15 cellular contexts compared by ENCODE assay signal in genomic region chr13:90416938-90417337, GRCh38.
DNase-seq lines count a peak whose midpoint lies in the region; ATAC-seq and TF ChIP-seq lines count a peak whose summit lies in the region.
"Had no signal": no experiment of that assay in that cellular context is flagged by ENCODE, and none has a peak within 500 bp of the region (broad histone marks: within the 10 kb centered on the region; RNA-seq: fewer than 3 reads in every experiment).

No MANE protein-coding gene starts in this region.

- no peak overlapping the region for H3K4me3 Mint-ChIP-seq in MCF 10A (ENCODE audit: unreplicated experiment)
- H3K4me3 Mint-ChIP-seq: CD14-positive monocyte, H9 had no signal

- WGBS in mesodermal cell (ENCODE audit: insufficient coverage in 2 of 2), 2 experiments = no CpG with 5 or more reads among the region's 1 CpG

- H3K36me3 Mint-ChIP-seq in MCF 10A (ENCODE audit: insufficient read depth, unreplicated experiment) = no peaks in the 10 kb centered on the region
- H3K36me3 Mint-ChIP-seq: CD14-positive monocyte had no signal

- CTCF ChIA-PET in MCF 10A (lab: Yijun Ruan, JAX) = interaction anchor here (0.5 kb wide), 1 partner anchor 493 kb away, joined by 3 read pairs; no protein-coding TSS in a partner anchor

- no peaks in the 10 kb centered on the region for H3K27me3 Mint-ChIP-seq in MCF 10A (ENCODE audit: insufficient read depth, unreplicated experiment)

- H3K9me3 ChIP-seq in breast epithelium = no peaks in the 10 kb centered on the region
- no peaks in the 10 kb centered on the region for H3K9me3 ChIP-seq in mesodermal cell (ENCODE audit: control insufficient read depth, low read length)

- H3K27ac ChIP-seq in breast epithelium (no peak overlapping the region), mesodermal cell (ENCODE audit: low read depth, low read length, severe bottlenecking) (peak overlapping the region; percentile 85), substantia nigra (ENCODE audit: low read depth, low read length, poor library complexity, severe bottlenecking) (no peak overlapping the region)

- TF ChIP-seq CTCF in MCF 10A (IDR thresholded peaks at IDR 0.05; ENCODE audit: unreplicated experiment) (no peak), breast epithelium (IDR thresholded peaks at IDR 0.05) (no peak)

- no peaks in the 10 kb centered on the region for H3K36me3 ChIP-seq in breast epithelium
- H3K36me3 ChIP-seq in mesodermal cell (ENCODE audit: control insufficient read depth, insufficient read depth, low read length) = no peaks in the 10 kb centered on the region

- H3K4me3 ChIP-seq in breast epithelium = no peak overlapping the region
- H3K4me3 ChIP-seq in mesodermal cell (ENCODE audit: extremely low read depth, insufficient read depth, low read length, poor library complexity, severe bottlenecking) = no peak overlapping the region

- H3K4me1 ChIP-seq in breast epithelium = no peaks in the 10 kb centered on the region
- H3K4me1 ChIP-seq in mesodermal cell (ENCODE audit: control insufficient read depth, insufficient read depth, low read length, poor library complexity, severe bottlenecking) = peaks cover 34% of the 10 kb centered on the region

- no peaks in the 10 kb centered on the region for H3K27me3 ChIP-seq in breast epithelium

- H3K27ac Mint-ChIP-seq in MCF 10A (ENCODE audit: low read depth, unreplicated experiment) = peak overlapping the region; percentile 92
- H3K27ac Mint-ChIP-seq: CD14-positive monocyte had no signal

- POLR2A ChIA-PET in MCF 10A (lab: Yijun Ruan, JAX) = interaction anchor here (0.8 kb wide), 1 partner anchor 19 kb away, joined by 4 read pairs; no protein-coding TSS in a partner anchor

- no peaks in the 10 kb centered on the region for H3K9me3 Mint-ChIP-seq in MCF 10A (ENCODE audit: unreplicated experiment)
- H3K9me3 Mint-ChIP-seq: H9 had no signal

- no TSS peak for BruUV-seq in MCF 10A (replicated peaks; lab: Mats Ljungman, UMichigan)

- intact Hi-C loops in MCF 10A (cut with micrococcal nuclease) = no loop called here
- intact Hi-C loops in breast epithelium (cut with DNase I; ENCODE audit: low total_unique reads) = no loop called here

- H3K4me1 Mint-ChIP-seq in MCF 10A (ENCODE audit: insufficient read depth, unreplicated experiment) = peaks cover 31% of the 10 kb centered on the region
- H3K4me1 Mint-ChIP-seq: CD14-positive monocyte had no signal

- DNase-seq in MCF 10A (ENCODE audit: unreplicated experiment) (no peak), breast epithelium (ENCODE audit: low spot score in 2 of 2) (no peak), astrocyte of the hippocampus (ENCODE audit: low read depth, low spot score) (peak; percentile 27), hypothalamus (lab: John Stamatoyannopoulos, UW) (no peak), substantia nigra (lab: John Stamatoyannopoulos, UW) (no peak)
- DNase-seq: DMS53, H9, NCI-H146, NCI-H69, SIG-M5 had no signal

- no peak for ATAC-seq in HG02852 (IDR thresholded peaks at IDR 0.05; ENCODE audit: unreplicated experiment)
- ATAC-seq in GM21825 (IDR thresholded peaks at IDR 0.05; ENCODE audit: unreplicated experiment) = no peak
- ATAC-seq: Panc1 had no signal

- TF ChIP-seq POLR2A in breast epithelium (IDR thresholded peaks at IDR 0.05) = no peak
